In the genomic region with DNA sequence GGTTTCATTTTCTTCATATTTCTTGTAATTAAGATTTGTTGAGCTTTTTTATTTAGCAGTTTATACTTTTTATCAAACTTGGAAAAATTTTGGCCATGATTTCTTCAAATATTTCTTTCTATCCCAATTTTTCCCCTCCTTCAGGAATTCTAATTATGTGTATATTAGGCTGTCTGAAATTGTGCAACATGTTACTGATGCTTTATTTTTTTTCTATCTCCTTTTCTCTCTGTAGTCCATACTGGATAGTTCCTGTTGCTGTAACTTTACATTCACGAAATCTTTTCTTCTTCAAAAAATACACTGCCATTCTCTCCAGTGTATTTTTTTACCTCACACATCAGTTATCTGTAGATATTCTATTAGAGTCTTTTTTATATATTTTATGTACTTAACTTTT, we compare ENCODE assay signal across 32 cellular contexts. TPM values are rescaled to one million over a fixed set of nuclear protein-coding genes. Genes with fewer than 3 reads are reported as not detected.
"Had no signal": no experiment of that assay in that cellular context is flagged by ENCODE, and none has a peak within 500 bp of the region (broad histone marks: within the 10 kb centered on the region; RNA-seq: fewer than 3 reads in every experiment).

No MANE protein-coding gene starts in this region.

- H3K27ac ChIP-seq: neural progenitor cell, ovary, parathyroid adenoma, psoas muscle, skin epidermis, spleen, suprapubic skin, testis, tibial artery, transverse colon, upper lobe of right lung, uterus had no signal

- H3K4me3 ChIP-seq: neural progenitor cell, ovary, psoas muscle, skin epidermis, smooth muscle cell, spleen, suprapubic skin, testis, tibial artery, transverse colon, upper lobe of right lung, uterus had no signal

- ATAC-seq: naive thymus-derived CD8-positive, alpha-beta T cell; natural killer cell treated with Interleukin-12 subunit alpha and Interleukin-12 subunit beta and Interleukin-15 and Interleukin-18, amount 100 ng/mL, for 72 hours; psoas muscle; right cardiac atrium; sciatic nerve; stimulated activated memory B cell treated with anti-CD40 and anti-IgM and Interleukin-4, amounts not matched to agents 10 μg/mL and 1 μg/mL and 100 μg/mL, for 72 hours; stimulated activated naive CD8-positive, alpha-beta T cell treated with anti-CD3 and anti-CD28 coated beads, Interleukin-15, amount 100 ng/mL, for 72 hours; stimulated activated naive CD8-positive, alpha-beta T cell treated with anti-CD3 and anti-CD28 coated beads, Interleukin-15, Interleukin-2, amounts not matched to agents 100 U/mL and 50 U/mL, for 24 hours; upper lobe of right lung had no signal

- H3K4me1 Mint-ChIP-seq: neural progenitor cell had no signal

- H3K27me3 Mint-ChIP-seq: naive thymus-derived CD8-positive, alpha-beta T cell; natural killer cell treated with Interleukin-12 subunit alpha and Interleukin-12 subunit beta and Interleukin-15 and Interleukin-18, amount 100 ng/mL, for 72 hours; progenitor cell of endocrine pancreas; stimulated activated memory B cell treated with anti-CD40 and anti-IgM and Interleukin-4, amounts not matched to agents 10 μg/mL and 1 μg/mL and 100 μg/mL, for 72 hours; stimulated activated naive CD8-positive, alpha-beta T cell treated with anti-CD3 and anti-CD28 coated beads, Interleukin-15, amount 100 ng/mL, for 72 hours; type B pancreatic cell had no signal

- H3K27me3 ChIP-seq: neural progenitor cell, ovary, spleen, suprapubic skin, testis, tibial artery, transverse colon, upper lobe of right lung, uterus had no signal

- H3K9me3 Mint-ChIP-seq: naive thymus-derived CD8-positive, alpha-beta T cell; natural killer cell treated with Interleukin-12 subunit alpha and Interleukin-12 subunit beta and Interleukin-15 and Interleukin-18, amount 100 ng/mL, for 72 hours; neural progenitor cell; stimulated activated memory B cell treated with anti-CD40 and anti-IgM and Interleukin-4, amounts not matched to agents 10 μg/mL and 1 μg/mL and 100 μg/mL, for 72 hours; stimulated activated naive CD8-positive, alpha-beta T cell treated with anti-CD3 and anti-CD28 coated beads, Interleukin-15, amount 100 ng/mL, for 72 hours; type B pancreatic cell had no signal

- H3K27ac Mint-ChIP-seq: naive thymus-derived CD8-positive, alpha-beta T cell; natural killer cell treated with Interleukin-12 subunit alpha and Interleukin-12 subunit beta and Interleukin-15 and Interleukin-18, amount 100 ng/mL, for 72 hours; neural progenitor cell; progenitor cell of endocrine pancreas; stimulated activated memory B cell treated with anti-CD40 and anti-IgM and Interleukin-4, amounts not matched to agents 10 μg/mL and 1 μg/mL and 100 μg/mL, for 72 hours; type B pancreatic cell had no signal

- H3K9me3 ChIP-seq: ovary, psoas muscle, spleen, suprapubic skin, testis, tibial artery, transverse colon, upper lobe of right lung, uterus had no signal

- H3K4me3 Mint-ChIP-seq: natural killer cell treated with Interleukin-12 subunit alpha and Interleukin-12 subunit beta and Interleukin-15 and Interleukin-18, amount 100 ng/mL, for 72 hours; neural progenitor cell; stimulated activated memory B cell treated with anti-CD40 and anti-IgM and Interleukin-4, amounts not matched to agents 10 μg/mL and 1 μg/mL and 100 μg/mL, for 72 hours; stimulated activated naive CD8-positive, alpha-beta T cell treated with anti-CD3 and anti-CD28 coated beads, Interleukin-15, amount 100 ng/mL, for 72 hours; type B pancreatic cell had no signal

- DNase-seq: naive thymus-derived CD8-positive, alpha-beta T cell; occipital lobe; ovary; psoas muscle; right cardiac atrium; spleen; stimulated activated CD4-positive, alpha-beta T cell treated with anti-CD3 and anti-CD28 coated beads, Interleukin-12 subunit alpha, Interleukin-12 subunit beta, amount 100 ng/mL, for 4 hours; stimulated activated CD4-positive, alpha-beta T cell treated with anti-CD3 and anti-CD28 coated beads, Interleukin-1b, Interleukin-23, amount 100 ng/mL, for 48 hours; stimulated activated CD4-positive, alpha-beta T cell treated with anti-CD3 and anti-CD28 coated beads, Interleukin-4, amount 100 ng/mL, for 1 hour; stimulated activated CD4-positive, alpha-beta T cell treated with anti-CD3 and anti-CD28 coated beads, Interleukin-4, amount 100 ng/mL, for 4 hours; stimulated activated CD8-positive, alpha-beta memory T cell treated with anti-CD3 and anti-CD28 coated beads, Interleukin-4, amount 100 ng/mL, for 48 hours; stimulated activated naive CD4-positive, alpha-beta T cell; stimulated activated naive CD8-positive, alpha-beta T cell treated with anti-CD3 and anti-CD28 coated beads, Interleukin-15, amount 100 ng/mL, for 72 hours; stimulated activated naive CD8-positive, alpha-beta T cell treated with anti-CD3 and anti-CD28 coated beads, Interleukin-15, Interleukin-2, amounts not matched to agents 100 U/mL and 50 U/mL, for 24 hours; substantia nigra; testis; tibial artery; transverse colon; upper lobe of right lung; uterus had no signal

- H3K9ac ChIP-seq: neural progenitor cell, parathyroid adenoma had no signal

- H3K36me3 ChIP-seq: ovary, uterus had no signal

- H3K4me1 ChIP-seq: neural progenitor cell, parathyroid adenoma, psoas muscle, suprapubic skin, testis, tibial artery, transverse colon, upper lobe of right lung, uterus had no signal

RNA-seq across cellular contexts. Expression of a gene that starts 30.8 kb away (rescaled TPM):
- total RNA-seq: naive thymus-derived CD8-positive, alpha-beta T cell; occipital lobe; osteoblast; ovary; progenitor cell of endocrine pancreas; right cardiac atrium; sciatic nerve; spleen; testis; transverse colon; upper lobe of right lung; urinary bladder; uterus had no signal
- polyA plus RNA-seq: naive thymus-derived CD8-positive, alpha-beta T cell; ovary; right cardiac atrium; urinary bladder had no signal
